ENCODE assay signal across 2 cellular contexts in genomic region chr13:58592052-58592451, GRCh38.
TF ChIP-seq lines count a peak whose summit lies in the region.

No MANE protein-coding gene starts in this region.

TF ChIP-seq in HepG2, 621 proteins besides CTCF, POLR2A, EP300 and RAD21 (continued from another document):
- no peak for TF ChIP-seq DRAP1 (CRISPR knock-in tag; IDR thresholded peaks at IDR 0.05)

TF ChIP-seq in K562, 482 proteins besides CTCF, POLR2A, EP300 and RAD21 (continued from another document):
- TF ChIP-seq CBX3 (IDR thresholded peaks at IDR 0.05; ENCODE audit: borderline replicate concordance in 1 of 2, low read length in 2 of 2) (no peak), MAFF (IDR thresholded peaks at IDR 0.05; ENCODE audit: low read length) (peak; percentile 41; the same call in 1 of the 2 replicates), ZNF143 (CRISPR knock-in tag; IDR thresholded peaks at IDR 0.05) (no peak), MEIS2 (IDR thresholded peaks at IDR 0.05; ENCODE audit: partially characterized antibody) (no peak), MAFK (IDR thresholded peaks at IDR 0.05; ENCODE audit: low read length) (peak; percentile 44; the same call in 1 of the 2 replicates), KAT2B (IDR thresholded peaks at IDR 0.05; ENCODE audit: low read depth, low read length) (no peak), ZNF316 (IDR thresholded peaks at IDR 0.05) (peak; percentile 53), ELF4 (CRISPR knock-in tag; IDR thresholded peaks at IDR 0.05) (no peak), NFRKB (IDR thresholded peaks at IDR 0.05; ENCODE audit: low read depth) (no peak), GABPB2 (CRISPR knock-in tag; conservative IDR thresholded peaks at IDR 0.05) (no peak), SP1 (CRISPR knock-in tag; IDR thresholded peaks at IDR 0.05) (no peak), NR2C2 (CRISPR knock-in tag; IDR thresholded peaks at IDR 0.05) (no peak), NR2C2 (tag; IDR thresholded peaks at IDR 0.05) (no peak)
- TF ChIP-seq, protein P1, sequence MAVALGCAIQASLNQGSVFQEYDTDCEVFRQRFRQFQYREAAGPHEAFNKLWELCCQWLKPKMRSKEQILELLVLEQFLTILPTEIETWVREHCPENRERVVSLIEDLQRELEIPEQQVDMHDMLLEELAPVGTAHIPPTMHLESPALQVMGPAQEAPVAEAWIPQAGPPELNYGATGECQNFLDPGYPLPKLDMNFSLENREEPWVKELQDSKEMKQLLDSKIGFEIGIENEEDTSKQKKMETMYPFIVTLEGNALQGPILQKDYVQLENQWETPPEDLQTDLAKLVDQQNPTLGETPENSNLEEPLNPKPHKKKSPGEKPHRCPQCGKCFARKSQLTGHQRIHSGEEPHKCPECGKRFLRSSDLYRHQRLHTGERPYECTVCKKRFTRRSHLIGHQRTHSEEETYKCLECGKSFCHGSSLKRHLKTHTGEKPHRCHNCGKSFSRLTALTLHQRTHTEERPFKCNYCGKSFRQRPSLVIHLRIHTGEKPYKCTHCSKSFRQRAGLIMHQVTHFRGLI (CRISPR knock-in tag; IDR thresholded peaks at IDR 0.05), result no peak
- TF ChIP-seq, protein P2, sequence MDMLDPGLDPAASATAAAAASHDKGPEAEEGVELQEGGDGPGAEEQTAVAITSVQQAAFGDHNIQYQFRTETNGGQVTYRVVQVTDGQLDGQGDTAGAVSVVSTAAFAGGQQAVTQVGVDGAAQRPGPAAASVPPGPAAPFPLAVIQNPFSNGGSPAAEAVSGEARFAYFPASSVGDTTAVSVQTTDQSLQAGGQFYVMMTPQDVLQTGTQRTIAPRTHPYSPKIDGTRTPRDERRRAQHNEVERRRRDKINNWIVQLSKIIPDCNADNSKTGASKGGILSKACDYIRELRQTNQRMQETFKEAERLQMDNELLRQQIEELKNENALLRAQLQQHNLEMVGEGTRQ (CRISPR knock-in tag; IDR thresholded peaks at IDR 0.05), result no peak
